Comparison of ENCODE assay signal across 10 cellular contexts in genomic region chr1:46488343-46489168, GRCh38. TPM values are rescaled to one million over a fixed set of nuclear protein-coding genes. Genes with fewer than 3 reads are reported as not detected.
A peak's percentile ranks its signal among the peaks of the same experiment; 100 is the strongest.
DNase-seq lines count a peak whose midpoint lies in the region; ATAC-seq and TF ChIP-seq lines count a peak whose summit lies in the region.
"Had no signal": no experiment of that assay in that cellular context is flagged by ENCODE, and none has a peak within 500 bp of the region (broad histone marks: within the 10 kb centered on the region; RNA-seq: fewer than 3 reads in every experiment).

No MANE protein-coding gene starts in this region.

- H3K9me3 ChIP-seq in CD4-positive, alpha-beta T cell (ENCODE audit: control insufficient read depth, low read length): no peaks in the 10 kb centered on the region
- H3K9me3 ChIP-seq in HUES48 (ENCODE audit: control insufficient read depth, insufficient read depth, low read length) (no peaks in the 10 kb centered on the region), left lung (no peaks in the 10 kb centered on the region)

- peak overlapping the region; percentile 82 for H3K4me3 Mint-ChIP-seq in CD4-positive, alpha-beta T cell
- peak overlapping the region; percentile 67 for H3K4me3 Mint-ChIP-seq in activated naive CD8-positive, alpha-beta T cell treated with anti-CD3 and anti-CD28 coated beads, Interleukin-2, amount 50 U/mL, for 24 hours

- no peaks in the 10 kb centered on the region for H3K36me3 Mint-ChIP-seq in CD4-positive, alpha-beta T cell (ENCODE audit: low read depth)
- no peaks in the 10 kb centered on the region for H3K36me3 Mint-ChIP-seq in activated naive CD8-positive, alpha-beta T cell treated with anti-CD3 and anti-CD28 coated beads, Interleukin-2, amount 50 U/mL, for 24 hours (ENCODE audit: low read depth)

- POLR2A ChIA-PET in CD4-positive, alpha-beta T cell (lab: Charles Lee): no interaction called here

- intact Hi-C loops in CD4-positive, alpha-beta T cell (cut with DNase I, micrococcal nuclease): no loop called here
- intact Hi-C loops in left lung (cut with DNase I): no loop called here

- H3K36me3 ChIP-seq in HUES48 (ENCODE audit: control insufficient read depth, insufficient read depth, low read length): no peaks in the 10 kb centered on the region
- H3K36me3 ChIP-seq in left lung: no peaks in the 10 kb centered on the region

- no peaks in the 10 kb centered on the region for H3K9me3 Mint-ChIP-seq in CD4-positive, alpha-beta T cell
- H3K9me3 Mint-ChIP-seq in activated naive CD8-positive, alpha-beta T cell treated with anti-CD3 and anti-CD28 coated beads, Interleukin-2, amount 50 U/mL, for 24 hours: no peaks in the 10 kb centered on the region

- H3K27me3 ChIP-seq in CD4-positive, alpha-beta T cell (ENCODE audit: control insufficient read depth, insufficient read depth, low read length): peaks cover 89% of the 10 kb centered on the region
- H3K27me3 ChIP-seq in HUES48 (ENCODE audit: control insufficient read depth, insufficient read depth, low read length) (peaks cover 100% of the 10 kb centered on the region), left lung (peaks cover 85 to 100% of the 10 kb centered on the region in 2 donors)

- H3K27ac ChIP-seq in CD4-positive, alpha-beta T cell (ENCODE audit: low read depth, low read length): no peak overlapping the region
- no peak overlapping the region for H3K27ac ChIP-seq in HUES48 (ENCODE audit: low read depth, low read length)
- no peak overlapping the region for H3K27ac ChIP-seq in left lung
- H3K27ac ChIP-seq: epithelial cell of prostate had no signal

- peaks cover 20% of the 10 kb centered on the region for H3K4me1 Mint-ChIP-seq in CD4-positive, alpha-beta T cell (ENCODE audit: low read depth)
- H3K4me1 Mint-ChIP-seq in activated naive CD8-positive, alpha-beta T cell treated with anti-CD3 and anti-CD28 coated beads, Interleukin-2, amount 50 U/mL, for 24 hours: peaks cover 21% of the 10 kb centered on the region

- H3K4me3 ChIP-seq in HUES48 (ENCODE audit: low read depth, low read length) (peak overlapping the region; percentile 58), left lung (no peak overlapping the region)

- peaks cover 86% of the 10 kb centered on the region for H3K27me3 Mint-ChIP-seq in CD4-positive, alpha-beta T cell
- peaks cover 88% of the 10 kb centered on the region for H3K27me3 Mint-ChIP-seq in activated naive CD8-positive, alpha-beta T cell treated with anti-CD3 and anti-CD28 coated beads, Interleukin-2, amount 50 U/mL, for 24 hours

- DNase-seq in CD4-positive, alpha-beta T cell: no peak
- DNase-seq in activated naive CD8-positive, alpha-beta T cell treated with anti-CD3 and anti-CD28 coated beads, Interleukin-2, amount 50 U/mL, for 24 hours: no peak
- DNase-seq in left lung (peak in 1 of 2 donors; percentile 37), NCI-H2107 (lab: John Stamatoyannopoulos, UW) (no peak), NCI-H2107 treated with DMSO at 0.1 percent for 48 hours (lab: John Stamatoyannopoulos, UW; ENCODE audit: unreplicated experiment) (no peak), amygdala (lab: John Stamatoyannopoulos, UW) (no peak)

- H3K9ac ChIP-seq in HUES48 (ENCODE audit: low read depth, low read length): no peak overlapping the region

- no peak for ATAC-seq in CD4-positive, alpha-beta T cell (ENCODE audit: poor library complexity)
- peak; percentile 18 for ATAC-seq in activated naive CD8-positive, alpha-beta T cell treated with anti-CD3 and anti-CD28 coated beads, Interleukin-2, amount 50 U/mL, for 24 hours
- ATAC-seq in left lung: peak; percentile 6
- no peak for ATAC-seq in HG02588 (IDR thresholded peaks at IDR 0.05; ENCODE audit: unreplicated experiment)

- peaks cover 49% of the 10 kb centered on the region for H3K4me1 ChIP-seq in HUES48 (ENCODE audit: control insufficient read depth, insufficient read depth, low read length)
- peaks cover 11 to 19% of the 10 kb centered on the region in 2 donors for H3K4me1 ChIP-seq in left lung

- no peak for TF ChIP-seq CTCF in CD4-positive, alpha-beta T cell (IDR thresholded peaks at IDR 0.05)
- no peak for TF ChIP-seq CTCF in left lung (IDR thresholded peaks at IDR 0.05)

- no peak overlapping the region for H3K27ac Mint-ChIP-seq in CD4-positive, alpha-beta T cell
- no peak overlapping the region for H3K27ac Mint-ChIP-seq in activated naive CD8-positive, alpha-beta T cell treated with anti-CD3 and anti-CD28 coated beads, Interleukin-2, amount 50 U/mL, for 24 hours

- CTCF ChIA-PET in CD4-positive, alpha-beta T cell (lab: Charles Lee): no interaction called here

RNA-seq across cellular contexts. Expression of gene DMBX1, which starts 1.1 kb away (rescaled TPM):
- not detected for total RNA-seq in CD4-positive, alpha-beta T cell
- total RNA-seq in left lung: not detected
- total RNA-seq: HepG2 had no signal

Comparison
In these comparisons a context has a peak if more than half of its experiments do, and no peak if none do; other contexts are left out.
1. ATAC-seq: peak in activated naive CD8-positive, alpha-beta T cell treated with anti-CD3 and anti-CD28 coated beads, Interleukin-2, amount 50 U/mL, for 24 hours (single experiment) and left lung (single experiment); none in CD4-positive, alpha-beta T cell (single experiment) and HG02588 (single experiment).